Comparison of ENCODE assay signal across 9 cellular contexts in genomic region chr1:45551684-45552083, GRCh38. TPM values are rescaled to one million over a fixed set of nuclear protein-coding genes. Genes with fewer than 3 reads are reported as not detected.
A peak's percentile ranks its signal among the peaks of the same experiment; 100 is the strongest.
DNase-seq lines count a peak whose midpoint lies in the region; ATAC-seq and TF ChIP-seq lines count a peak whose summit lies in the region.
"Had no signal": no experiment of that assay in that cellular context is flagged by ENCODE, and none has a peak within 500 bp of the region (broad histone marks: within the 10 kb centered on the region; RNA-seq: fewer than 3 reads in every experiment).

No MANE protein-coding gene starts in this region.

- ATAC-seq in HG03521 (IDR thresholded peaks at IDR 0.05; ENCODE audit: unreplicated experiment): no peak

- H3K4me1 Mint-ChIP-seq in IgD-negative memory B cell (peaks cover 16 to 18% (median 18%) of the 10 kb centered on the region in 3 donors), chondrocyte (ENCODE audit: low read depth) (peaks cover 18% of the 10 kb centered on the region)

- H3K27ac ChIP-seq in muscle layer of colon (ENCODE audit: low read depth, low read length): peak overlapping the region; percentile 86

- peaks cover 10% of the 10 kb centered on the region for H3K4me1 ChIP-seq in muscle layer of colon (ENCODE audit: insufficient read depth, low read length)

- H3K36me3 ChIP-seq in muscle layer of colon (ENCODE audit: insufficient read depth, low read length): no peaks in the 10 kb centered on the region

- DNase-seq in AG04449 (ENCODE audit: low read depth, low spot score) (no peak), chondrocyte (ENCODE audit: low spot score) (no peak), SKM-1 treated with dmso at 0.1 percent for 144 hours (lab: John Stamatoyannopoulos, UW; ENCODE audit: unreplicated experiment) (no peak), COLO668 (lab: John Stamatoyannopoulos, UW; ENCODE audit: unreplicated experiment) (no peak)
- no peak for DNase-seq in effector CD4-positive, alpha-beta T cell
- DNase-seq: NCI-H446 had no signal

- H3K27me3 ChIP-seq in muscle layer of colon (ENCODE audit: control insufficient read depth in 1 of 2, insufficient read depth in 2 of 2, low read length in 2 of 2): no peaks in the 10 kb centered on the region

- CTCF ChIA-PET in AG04449 (lab: Yijun Ruan, JAX): interaction anchor here (1.0 to 12.4 kb wide), 4 partner anchors 12 to 59 kb away, joined by 3 to 131 read pairs (median 6); no protein-coding TSS in a partner anchor

- no peak for TF ChIP-seq CTCF in AG04449 (IDR thresholded peaks at IDR 0.05; ENCODE audit: insufficient read depth, low read length, missing control alignments)
- TF ChIP-seq CTCF in chondrocyte (IDR thresholded peaks at IDR 0.05): no peak

- H3K27me3 Mint-ChIP-seq in IgD-negative memory B cell (no peaks in the 10 kb centered on the region), chondrocyte (ENCODE audit: low read depth) (no peaks in the 10 kb centered on the region)

- no peaks in the 10 kb centered on the region for H3K9me3 ChIP-seq in muscle layer of colon (ENCODE audit: low read length)

- H3K4me3 Mint-ChIP-seq in IgD-negative memory B cell (peak overlapping the region; percentile 94 to 100 (median 98)), chondrocyte (ENCODE audit: unreplicated experiment) (peak overlapping the region; percentile 99)

- H3K4me3 ChIP-seq in AG04449 (ENCODE audit: low read depth, low read length): peak overlapping the region; percentile 92
- H3K4me3 ChIP-seq in muscle layer of colon (ENCODE audit: low read depth in 1 of 2, low read length in 2 of 2): peak overlapping the region; percentile 90 to 98

- no peaks in the 10 kb centered on the region for H3K9me3 Mint-ChIP-seq in IgD-negative memory B cell
- no peaks in the 10 kb centered on the region for H3K9me3 Mint-ChIP-seq in chondrocyte (ENCODE audit: low read depth)

- H3K9ac ChIP-seq in muscle layer of colon (ENCODE audit: low read length): peak overlapping the region; percentile 49

- H3K27ac Mint-ChIP-seq in IgD-negative memory B cell (peak overlapping the region in 2 of 3 donors; percentile 96 to 98), chondrocyte (ENCODE audit: unreplicated experiment) (peak overlapping the region; percentile 14)

- H3K36me3 Mint-ChIP-seq in IgD-negative memory B cell (no peaks in the 10 kb centered on the region), chondrocyte (ENCODE audit: low read depth) (peaks cover 7% of the 10 kb centered on the region)

- POLR2A ChIA-PET in AG04449 (lab: Yijun Ruan, JAX): interaction anchor here (0.8 to 1.9 kb wide), 4 partner anchors 15 to 52 kb away, joined by 3 to 54 read pairs (median 4); partner anchors contain the start of genes CCDC163, MMACHC and PRDX1

RNA-seq across cellular contexts. Expression of gene AKR1A1, which starts 1.1 kb away (rescaled TPM):
- 117 TPM for polyA plus RNA-seq in IgD-negative memory B cell
- 154 to 206 TPM (median 167 TPM) in 3 replicates for total RNA-seq in chondrocyte

RNA-seq across cellular contexts. Expression of gene PRDX1, which starts 30.0 kb away (rescaled TPM):
- polyA plus RNA-seq in IgD-negative memory B cell: 264 TPM
- 291 to 523 TPM (median 297 TPM) in 3 replicates for total RNA-seq in chondrocyte

RNA-seq across cellular contexts. Expression of gene NASP, which starts 32.2 kb away (rescaled TPM):
- 116 TPM for polyA plus RNA-seq in IgD-negative memory B cell
- 38.9 to 76.9 TPM (median 42.3 TPM) in 3 replicates for total RNA-seq in chondrocyte

RNA-seq across cellular contexts. Expression of gene MMACHC, which starts 51.6 kb away (rescaled TPM):
- 1.5 TPM for polyA plus RNA-seq in IgD-negative memory B cell
- total RNA-seq in chondrocyte: 4.6 to 8.9 TPM (median 5.9 TPM) in 3 replicates

RNA-seq across cellular contexts. Expression of gene CCDC163, which starts 51.8 kb away (rescaled TPM):
- polyA plus RNA-seq in IgD-negative memory B cell: 5.2 TPM
- total RNA-seq in chondrocyte: 1.6 to 2.0 TPM (median 1.8 TPM) in 3 replicates
